In genomic region chr3:144775581-144775980, GRCh38 we compare ENCODE assay signal across 21 cellular contexts.
DNase-seq lines count a peak whose midpoint lies in the region; ATAC-seq, FAIRE-seq and TF ChIP-seq lines count a peak whose summit lies in the region.
"Had no signal": no experiment of that assay in that cellular context is flagged by ENCODE, and none has a peak within 500 bp of the region (broad histone marks: within the 10 kb centered on the region; RNA-seq: fewer than 3 reads in every experiment).

No MANE protein-coding gene starts in this region.

- ATAC-seq in HG03378 (IDR thresholded peaks at IDR 0.05; ENCODE audit: unreplicated experiment) (no peak), HG03095 (IDR thresholded peaks at IDR 0.05; ENCODE audit: unreplicated experiment) (no peak)
- ATAC-seq: HCT116 had no signal

- peak; percentile 90 for FAIRE-seq in endometrium (lab: Jason Lieb, UNC)
- FAIRE-seq: A204.1, GM12892 had no signal

- DNase-seq in left kidney (ENCODE audit: low read depth, low spot score) (peak; percentile 29), retinal pigment epithelial cell (ENCODE audit: low read depth) (peak; percentile 83), COLO668 (lab: John Stamatoyannopoulos, UW; ENCODE audit: unreplicated experiment) (no peak), NCI-H128 (lab: John Stamatoyannopoulos, UW; ENCODE audit: unreplicated experiment) (no peak)
- DNase-seq: ACHN; C1 segment of cervical spinal cord; Caco-2; CD4-positive, CD25-positive, alpha-beta regulatory T cell; CD8-positive, alpha-beta memory T cell; DMS153; DMS79; GDM1; GOT3; H7; HFFc6 had no signal

- H3K4me3 ChIP-seq in retinal pigment epithelial cell (ENCODE audit: low read length), result no peak overlapping the region

- no peak for TF ChIP-seq CTCF in retinal pigment epithelial cell (conservative IDR thresholded peaks at IDR 0.05; ENCODE audit: low read depth, low read length)

Comparison
In these comparisons a context has a peak if more than half of its experiments do, and no peak if none do; other contexts are left out.
1. DNase-seq: peak in left kidney (single experiment) and retinal pigment epithelial cell (single experiment); none in COLO668 (single experiment) and NCI-H128 (single experiment).